20 cellular contexts compared by ENCODE assay signal in the genomic region with DNA sequence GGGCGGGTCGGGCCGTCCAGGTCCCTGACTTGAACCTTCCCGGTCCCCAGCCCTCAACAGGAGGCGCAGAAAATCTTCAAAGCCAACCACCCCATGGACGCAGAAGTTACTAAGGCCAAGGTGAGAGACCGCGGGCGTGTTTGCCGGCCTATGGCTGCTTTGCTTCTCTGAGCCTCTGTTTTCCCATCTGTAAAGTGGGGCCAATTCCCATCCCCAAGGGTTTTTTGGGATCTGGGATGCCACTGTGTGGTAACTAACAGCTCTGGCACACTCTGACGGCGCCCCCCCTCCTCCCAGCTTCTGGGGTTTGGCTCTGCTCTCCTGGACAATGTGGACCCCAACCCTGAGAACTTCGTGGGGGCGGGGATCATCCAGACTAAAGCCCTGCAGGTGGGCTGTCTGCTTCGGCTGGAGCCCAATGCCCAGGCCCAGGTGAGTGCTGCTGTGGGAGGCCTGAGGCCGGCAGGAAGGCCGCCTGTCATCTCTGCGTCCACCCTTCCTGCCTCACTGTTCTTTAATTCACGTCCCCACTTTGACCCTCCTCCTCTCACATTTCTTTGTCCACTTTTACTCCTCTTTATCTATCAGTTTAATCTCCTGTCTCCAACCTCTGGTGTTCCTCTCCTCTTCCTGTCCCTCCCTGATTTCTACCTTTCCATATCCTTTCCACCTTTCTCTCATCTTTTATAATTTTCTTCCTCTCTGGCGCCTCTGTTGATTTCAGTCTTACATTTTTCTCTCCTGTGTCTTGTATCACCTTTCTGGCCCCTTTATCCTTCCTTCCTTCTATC. TPM values are rescaled to one million over a fixed set of nuclear protein-coding genes. Genes with fewer than 3 reads are reported as not detected.
DNase-seq lines count a peak whose midpoint lies in the region; ATAC-seq and TF ChIP-seq lines count a peak whose summit lies in the region.
"Had no signal": no experiment of that assay in that cellular context is flagged by ENCODE, and none has a peak within 500 bp of the region (broad histone marks: within the 10 kb centered on the region; RNA-seq: fewer than 3 reads in every experiment).

No MANE protein-coding gene starts in this region.

- peaks cover 32% of the 10 kb centered on the region for H3K36me3 ChIP-seq in SJCRH30

- H3K27me3 Mint-ChIP-seq in activated CD8-positive, alpha-beta memory T cell treated with anti-CD3 and anti-CD28 coated beads, Interleukin-2, amount 10 ng/mL, durations not matched to agents 7 days and 5 days: no peaks in the 10 kb centered on the region
- no peaks in the 10 kb centered on the region for H3K27me3 Mint-ChIP-seq in IgD-negative memory B cell
- peaks cover 3% of the 10 kb centered on the region for H3K27me3 Mint-ChIP-seq in dendritic cell treated with granulocyte-macrophage colony-stimulating factor and Interleukin-4, amounts not matched to agents 40 ng/mL and 50 ng/mL, for 4 days
- H3K27me3 Mint-ChIP-seq in osteocyte (ENCODE audit: unreplicated experiment): no peaks in the 10 kb centered on the region

- TF ChIP-seq CTCF in osteocyte (IDR thresholded peaks at IDR 0.05): no peak

- ATAC-seq in activated CD8-positive, alpha-beta memory T cell treated with anti-CD3 and anti-CD28 coated beads, Interleukin-2, amount 10 ng/mL, durations not matched to agents 7 days and 5 days: no peak
- ATAC-seq: Panc1, upper lobe of right lung had no signal

- intact Hi-C loops in dendritic cell treated with granulocyte-macrophage colony-stimulating factor and Interleukin-4, amounts not matched to agents 40 ng/mL and 50 ng/mL, for 4 days (cut with micrococcal nuclease): no loop called here

- peak overlapping the region; percentile 50 for H3K27ac Mint-ChIP-seq in activated CD8-positive, alpha-beta memory T cell treated with anti-CD3 and anti-CD28 coated beads, Interleukin-2, amount 10 ng/mL, durations not matched to agents 7 days and 5 days
- H3K27ac Mint-ChIP-seq in IgD-negative memory B cell (peak overlapping the region; percentile 45 to 90 (median 73)), osteocyte (ENCODE audit: unreplicated experiment) (peak overlapping the region; percentile 21)
- H3K27ac Mint-ChIP-seq in dendritic cell treated with granulocyte-macrophage colony-stimulating factor and Interleukin-4, amounts not matched to agents 40 ng/mL and 50 ng/mL, for 4 days: peak overlapping the region; percentile 31

- H3K9me3 Mint-ChIP-seq in activated CD8-positive, alpha-beta memory T cell treated with anti-CD3 and anti-CD28 coated beads, Interleukin-2, amount 10 ng/mL, durations not matched to agents 7 days and 5 days (ENCODE audit: low read depth): no peaks in the 10 kb centered on the region
- H3K9me3 Mint-ChIP-seq in IgD-negative memory B cell (no peaks in the 10 kb centered on the region), osteocyte (ENCODE audit: unreplicated experiment) (no peaks in the 10 kb centered on the region)
- no peaks in the 10 kb centered on the region for H3K9me3 Mint-ChIP-seq in dendritic cell treated with granulocyte-macrophage colony-stimulating factor and Interleukin-4, amounts not matched to agents 40 ng/mL and 50 ng/mL, for 4 days

- H3K4me3 ChIP-seq in SJCRH30: no peak overlapping the region
- H3K4me3 ChIP-seq: upper lobe of right lung had no signal

- H3K27ac ChIP-seq in SJCRH30: no peak overlapping the region
- H3K27ac ChIP-seq: C4-2B, upper lobe of right lung, WERI-Rb-1 had no signal

- no peaks in the 10 kb centered on the region for H3K27me3 ChIP-seq in SJCRH30
- H3K27me3 ChIP-seq: upper lobe of right lung had no signal

- no peaks in the 10 kb centered on the region for H3K9me3 ChIP-seq in SJCRH30 (replicated peaks)
- H3K9me3 ChIP-seq: upper lobe of right lung had no signal

- H3K4me3 Mint-ChIP-seq in activated CD8-positive, alpha-beta memory T cell treated with anti-CD3 and anti-CD28 coated beads, Interleukin-2, amount 10 ng/mL, durations not matched to agents 7 days and 5 days: no peak overlapping the region
- H3K4me3 Mint-ChIP-seq in IgD-negative memory B cell (peak overlapping the region in 2 of 4 donors; percentile 17), osteocyte (ENCODE audit: unreplicated experiment) (no peak overlapping the region)
- no peak overlapping the region for H3K4me3 Mint-ChIP-seq in dendritic cell treated with granulocyte-macrophage colony-stimulating factor and Interleukin-4, amounts not matched to agents 40 ng/mL and 50 ng/mL, for 4 days

- CTCF ChIA-PET in activated CD8-positive, alpha-beta memory T cell treated with anti-CD3 and anti-CD28 coated beads, Interleukin-2, amount 10 ng/mL, durations not matched to agents 7 days and 5 days (lab: Charles Lee): interaction anchor here (0.8 to 1.9 kb wide), 2 partner anchors 27 to 89 kb away, joined by 3 to 5 read pairs; no protein-coding TSS in a partner anchor

- no peak for DNase-seq in activated CD8-positive, alpha-beta memory T cell treated with anti-CD3 and anti-CD28 coated beads, Interleukin-2, amount 10 ng/mL, durations not matched to agents 7 days and 5 days
- no peak for DNase-seq in activated CD8-positive, alpha-beta memory T cell treated with anti-CD3 and anti-CD28 coated beads, Interleukin-2, amount 50 U/mL, for 48 hours
- no peak for DNase-seq in osteocyte (ENCODE audit: extremely low spot score, unreplicated experiment)
- DNase-seq in NCI-H524 (lab: John Stamatoyannopoulos, UW): no peak
- no peak for DNase-seq in SJCRH30
- DNase-seq in DMS53 (lab: John Stamatoyannopoulos, UW): no peak
- DNase-seq: activated gamma-delta T cell, cortex of kidney, HCEC 1CT, NCI-H2227 treated with DMSO at 0.1 percent for 48 hours, upper lobe of right lung had no signal

- peaks cover 18% of the 10 kb centered on the region for H3K36me3 Mint-ChIP-seq in activated CD8-positive, alpha-beta memory T cell treated with anti-CD3 and anti-CD28 coated beads, Interleukin-2, amount 10 ng/mL, durations not matched to agents 7 days and 5 days
- H3K36me3 Mint-ChIP-seq in IgD-negative memory B cell (peaks cover 6% of the 10 kb centered on the region), osteocyte (ENCODE audit: unreplicated experiment) (peaks cover 15% of the 10 kb centered on the region)
- H3K36me3 Mint-ChIP-seq in dendritic cell treated with granulocyte-macrophage colony-stimulating factor and Interleukin-4, amounts not matched to agents 40 ng/mL and 50 ng/mL, for 4 days (ENCODE audit: low read depth): peaks cover 87% of the 10 kb centered on the region

- H3K4me1 ChIP-seq in SJCRH30: no peaks in the 10 kb centered on the region

- H3K4me1 Mint-ChIP-seq in activated CD8-positive, alpha-beta memory T cell treated with anti-CD3 and anti-CD28 coated beads, Interleukin-2, amount 10 ng/mL, durations not matched to agents 7 days and 5 days: peaks cover 32% of the 10 kb centered on the region
- H3K4me1 Mint-ChIP-seq in IgD-negative memory B cell (peaks cover 6 to 17% (median 15%) of the 10 kb centered on the region in 3 donors), osteocyte (ENCODE audit: unreplicated experiment) (peaks cover 12% of the 10 kb centered on the region)
- peaks cover 43% of the 10 kb centered on the region for H3K4me1 Mint-ChIP-seq in dendritic cell treated with granulocyte-macrophage colony-stimulating factor and Interleukin-4, amounts not matched to agents 40 ng/mL and 50 ng/mL, for 4 days (ENCODE audit: low read depth)

RNA-seq across cellular contexts. Expression of a gene that starts 7.1 kb away (rescaled TPM):
- 10 to 100 TPM; 20.1 to 23.0 TPM for total RNA-seq in activated CD8-positive, alpha-beta memory T cell treated with anti-CD3 and anti-CD28 coated beads, Interleukin-2, amount 10 ng/mL, durations not matched to agents 7 days and 5 days
- polyA plus RNA-seq in IgD-negative memory B cell: 6.6 TPM
- total RNA-seq in osteocyte: 19.9 and 24.4 TPM in 2 replicates
- 27.6 and 27.9 TPM in 2 replicates for total RNA-seq in SJCRH30 (2014; rRNA removed; shearing (Covaris generic))

RNA-seq across cellular contexts. Expression of a gene that starts 12.1 kb away (rescaled TPM):
- 10 to 100 TPM; 57.5 to 70.5 TPM for total RNA-seq in activated CD8-positive, alpha-beta memory T cell treated with anti-CD3 and anti-CD28 coated beads, Interleukin-2, amount 10 ng/mL, durations not matched to agents 7 days and 5 days
- polyA plus RNA-seq in IgD-negative memory B cell: 54.7 TPM
- 56.1 and 58.1 TPM in 2 replicates for total RNA-seq in osteocyte
- 22.2 and 27.4 TPM in 2 replicates for total RNA-seq in SJCRH30 (2014; rRNA removed; shearing (Covaris generic))

RNA-seq across cellular contexts. Expression of a gene that starts 39.2 kb away (rescaled TPM):
- total RNA-seq in activated CD8-positive, alpha-beta memory T cell treated with anti-CD3 and anti-CD28 coated beads, Interleukin-2, amount 10 ng/mL, durations not matched to agents 7 days and 5 days: 100 to 1,000 TPM in 1 of 2 experiments, 10 to 100 TPM in 1; 85.3 to 102 TPM
- 6.5 TPM for polyA plus RNA-seq in IgD-negative memory B cell
- total RNA-seq in osteocyte: 130 and 133 TPM in 2 replicates
- 66.5 and 68.8 TPM in 2 replicates for total RNA-seq in SJCRH30 (2014; rRNA removed; shearing (Covaris generic))

RNA-seq across cellular contexts. Expression of a gene that starts 42.9 kb away (rescaled TPM):
- 1 to 10 TPM in 1 of 2 experiments, under 1 TPM in 1; 0.47 to 1.3 TPM for total RNA-seq in activated CD8-positive, alpha-beta memory T cell treated with anti-CD3 and anti-CD28 coated beads, Interleukin-2, amount 10 ng/mL, durations not matched to agents 7 days and 5 days
- polyA plus RNA-seq in IgD-negative memory B cell: 0.15 TPM
- total RNA-seq in osteocyte: not detected in 2 replicates
- total RNA-seq in SJCRH30 (2014; rRNA removed; shearing (Covaris generic)): not detected in 2 replicates
- total RNA-seq: A673, epithelial cell of proximal tubule, frontal cortex, pulmonary artery endothelial cell had no signal

RNA-seq across cellular contexts. Expression of a gene that starts 44.9 kb away (rescaled TPM):
- total RNA-seq in activated CD8-positive, alpha-beta memory T cell treated with anti-CD3 and anti-CD28 coated beads, Interleukin-2, amount 10 ng/mL, durations not matched to agents 7 days and 5 days: 10 to 100 TPM; 78.2 to 79.4 TPM
- 45.0 TPM for polyA plus RNA-seq in IgD-negative memory B cell
- 266 and 295 TPM in 2 replicates for total RNA-seq in osteocyte
- total RNA-seq in SJCRH30 (2014; rRNA removed; shearing (Covaris generic)): 77.1 and 91.2 TPM in 2 replicates

Comparison
In these comparisons a context has a peak if more than half of its experiments do, and no peak if none do; other contexts are left out.
1. H3K27ac Mint-ChIP-seq: peak in every context shown above with its lines; median percentile 73 in IgD-negative memory B cell; 50 in activated CD8-positive, alpha-beta memory T cell treated with anti-CD3 and anti-CD28 coated beads, Interleukin-2, amount 10 ng/mL, durations not matched to agents 7 days and 5 days; 31 in dendritic cell treated with granulocyte-macrophage colony-stimulating factor and Interleukin-4, amounts not matched to agents 40 ng/mL and 50 ng/mL, for 4 days; 21 in osteocyte.